Comparison of ENCODE assay signal across 8 cellular contexts in the genomic region with DNA sequence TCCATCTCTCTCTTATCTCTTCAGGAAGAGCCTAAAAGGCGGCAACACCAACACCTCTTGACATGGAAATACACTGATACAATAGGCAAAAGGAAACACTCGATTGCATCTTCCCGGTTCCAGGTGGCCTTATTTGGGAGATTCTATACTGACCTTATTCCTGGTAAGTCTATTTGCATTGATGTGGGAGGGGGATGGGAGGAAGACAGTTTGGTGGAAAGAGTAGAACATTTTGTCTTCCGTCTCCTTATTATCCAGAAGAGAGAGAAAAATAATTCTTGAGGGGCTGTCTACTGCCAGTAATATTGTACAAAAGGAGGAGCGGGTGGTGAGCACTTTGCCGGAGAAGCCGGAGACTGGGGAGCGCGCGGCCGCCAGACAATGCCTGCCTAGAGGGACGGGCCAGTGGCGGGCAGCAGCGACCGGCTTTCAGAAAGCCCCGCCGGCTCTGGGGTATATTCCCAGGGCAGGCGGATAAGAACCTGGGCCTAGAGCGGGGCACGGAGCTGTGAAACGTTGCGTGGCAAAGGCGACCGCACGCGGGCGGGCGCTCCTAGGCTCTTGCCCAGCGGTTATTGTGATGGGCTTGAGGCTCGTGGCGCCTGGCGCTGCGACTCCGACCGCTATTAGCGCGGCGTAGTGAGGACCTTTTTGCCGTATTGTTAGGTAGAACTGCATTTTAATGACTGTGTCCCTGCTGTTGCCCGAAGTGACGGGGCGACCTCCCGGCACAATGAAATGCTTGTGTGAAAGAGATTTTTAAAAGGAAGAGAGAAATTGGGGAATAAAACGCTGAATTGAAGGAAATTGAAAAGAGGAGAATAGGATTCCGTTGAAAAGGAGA. TPM values are rescaled to one million over a fixed set of nuclear protein-coding genes. Genes with fewer than 3 reads are reported as not detected.
DNase-seq lines count a peak whose midpoint lies in the region; ATAC-seq and TF ChIP-seq lines count a peak whose summit lies in the region.

No MANE protein-coding gene starts in this region.

- peak; percentile 29 for DNase-seq in stimulated activated CD4-positive, alpha-beta T cell treated with anti-CD3 and anti-CD28 coated beads, Interleukin-12 subunit alpha, Interleukin-12 subunit beta, amount 100 ng/mL, for 4 hours
- no peak for DNase-seq in stimulated activated CD4-positive, alpha-beta T cell treated with anti-CD3 and anti-CD28 coated beads, Interleukin-4, amount 100 ng/mL, for 24 hours
- peak; percentile 24 for DNase-seq in activated naive CD8-positive, alpha-beta T cell treated with anti-CD3 and anti-CD28 coated beads for 36 hours
- peak; percentile 60 for DNase-seq in iPS-NIHi11 (ENCODE audit: low spot score)
- DNase-seq in uterus, result no peak
- no peak for DNase-seq in left colon

- H3K9me3 ChIP-seq in uterus, result no peaks in the 10 kb centered on the region

- peaks cover 24% of the 10 kb centered on the region for H3K4me1 Mint-ChIP-seq in activated naive CD8-positive, alpha-beta T cell treated with anti-CD3 and anti-CD28 coated beads for 36 hours

- H3K36me3 ChIP-seq in uterus, result no peaks in the 10 kb centered on the region

- TF ChIP-seq POLR2A in uterus (IDR thresholded peaks at IDR 0.05), result no peak

- peaks cover 0 to 5% of the 10 kb centered on the region in 2 donors for H3K4me1 ChIP-seq in uterus

- H3K27me3 Mint-ChIP-seq in activated naive CD8-positive, alpha-beta T cell treated with anti-CD3 and anti-CD28 coated beads for 36 hours, result peaks cover 74% of the 10 kb centered on the region

- peak overlapping the region; percentile 24 to 41 for H3K4me3 ChIP-seq in uterus

- ATAC-seq in left colon (no peak), GM18909 (IDR thresholded peaks at IDR 0.05; ENCODE audit: poor library complexity, unreplicated experiment) (no peak), GM19397 (IDR thresholded peaks at IDR 0.05; ENCODE audit: unreplicated experiment) (no peak)

- intact Hi-C loops in uterus (cut with DNase I; ENCODE audit: low total_unique reads) (no loop called here), left colon (cut with DNase I, micrococcal nuclease) (no loop called here)

- H3K9me3 Mint-ChIP-seq in activated naive CD8-positive, alpha-beta T cell treated with anti-CD3 and anti-CD28 coated beads for 36 hours, result no peaks in the 10 kb centered on the region

- no peak for TF ChIP-seq CTCF in uterus (IDR thresholded peaks at IDR 0.05)

- peak overlapping the region in 1 of 2 donors; percentile 38 for H3K27ac ChIP-seq in uterus

- H3K4me3 Mint-ChIP-seq in activated naive CD8-positive, alpha-beta T cell treated with anti-CD3 and anti-CD28 coated beads for 36 hours, result peak overlapping the region; percentile 56

- peaks cover 6% of the 10 kb centered on the region for H3K36me3 Mint-ChIP-seq in activated naive CD8-positive, alpha-beta T cell treated with anti-CD3 and anti-CD28 coated beads for 36 hours

- no peaks in the 10 kb centered on the region for H3K27me3 ChIP-seq in uterus

- no peak overlapping the region for H3K27ac Mint-ChIP-seq in activated naive CD8-positive, alpha-beta T cell treated with anti-CD3 and anti-CD28 coated beads for 36 hours

RNA-seq across cellular contexts. Expression of gene PRDM8, which starts 0.5 kb away (rescaled TPM):
- 1 to 10 TPM; 1.3 to 2.3 TPM for total RNA-seq in activated naive CD8-positive, alpha-beta T cell treated with anti-CD3 and anti-CD28 coated beads for 36 hours
- 10 to 100 TPM in 3 of 4 donors, 1 to 10 TPM in 1; 4.5 to 13.1 (median 12.6) TPM for total RNA-seq in uterus
- 1 to 10 TPM in 1 of 2 donors, under 1 TPM in 1; 0.64 to 2.3 TPM for total RNA-seq in left colon

Comparison
In these comparisons a context has a peak if more than half of its experiments do, and no peak if none do; other contexts are left out.
1. DNase-seq: peak in stimulated activated CD4-positive, alpha-beta T cell treated with anti-CD3 and anti-CD28 coated beads, Interleukin-12 subunit alpha, Interleukin-12 subunit beta, amount 100 ng/mL, for 4 hours (single experiment), activated naive CD8-positive, alpha-beta T cell treated with anti-CD3 and anti-CD28 coated beads for 36 hours (single experiment) and iPS-NIHi11 (single experiment); none in stimulated activated CD4-positive, alpha-beta T cell treated with anti-CD3 and anti-CD28 coated beads, Interleukin-4, amount 100 ng/mL, for 24 hours (single experiment), uterus (0 of 2) and left colon (0 of 2).